11 cellular contexts compared by ENCODE assay signal in the genomic region with DNA sequence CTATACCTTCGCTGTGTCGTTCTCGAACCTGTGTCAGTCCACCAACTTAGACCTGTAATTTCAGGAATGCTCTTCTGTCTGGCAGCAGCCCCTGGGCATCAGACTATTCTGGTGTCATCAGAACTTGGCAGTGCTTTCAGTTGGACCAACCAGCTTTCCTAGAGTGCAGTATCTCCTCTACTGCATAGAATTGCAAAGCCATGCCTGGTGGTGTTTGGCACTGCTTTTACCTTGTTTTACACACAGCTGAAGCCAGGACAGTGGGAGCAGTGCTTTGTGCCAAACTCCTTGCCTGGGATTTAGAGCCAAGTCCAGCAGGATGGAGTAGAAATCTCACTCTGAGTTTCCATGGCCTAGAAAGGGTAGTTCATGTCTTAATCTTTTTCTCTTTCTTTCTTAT. TPM values are rescaled to one million over a fixed set of nuclear protein-coding genes. Genes with fewer than 3 reads are reported as not detected.
A peak's percentile ranks its signal among the peaks of the same experiment; 100 is the strongest.
DNase-seq lines count a peak whose midpoint lies in the region; ATAC-seq and TF ChIP-seq lines count a peak whose summit lies in the region.
"Had no signal": no experiment of that assay in that cellular context is flagged by ENCODE, and none has a peak within 500 bp of the region (broad histone marks: within the 10 kb centered on the region; RNA-seq: fewer than 3 reads in every experiment).

No MANE protein-coding gene starts in this region.

- H3K4me3 ChIP-seq in Caco-2 (ENCODE audit: low read depth, low read length): peak overlapping the region; percentile 61
- H3K4me3 ChIP-seq in adipocyte (ENCODE audit: low read length): peak overlapping the region; percentile 89
- H3K4me3 ChIP-seq in left ventricle myocardium inferior: peak overlapping the region; percentile 73

- H3K27me3 ChIP-seq in Caco-2 (replicated peaks; ENCODE audit: control insufficient read depth, insufficient read depth, low read length): no peaks in the 10 kb centered on the region
- H3K27me3 ChIP-seq in adipocyte (replicated peaks; ENCODE audit: control insufficient read depth, insufficient read depth, low read length): peaks cover 3% of the 10 kb centered on the region
- H3K27me3 ChIP-seq in left ventricle myocardium inferior (ENCODE audit: low read depth): no peaks in the 10 kb centered on the region
- H3K27me3 ChIP-seq: gastroesophageal sphincter had no signal

- BruUV-seq in Caco-2 (replicated peaks; lab: Mats Ljungman, UMichigan): no TSS peak

- no peak for ATAC-seq in GM19023 (IDR thresholded peaks at IDR 0.05; ENCODE audit: unreplicated experiment)
- no peak for ATAC-seq in HG03159 (IDR thresholded peaks at IDR 0.05; ENCODE audit: unreplicated experiment)
- ATAC-seq: gastroesophageal sphincter had no signal

- TF ChIP-seq CTCF in Caco-2 (IDR thresholded peaks at IDR 0.05; ENCODE audit: insufficient read depth in 1 of 2, low read depth in 1 of 2, low read length in 1 of 2, severe bottlenecking in 1 of 2, unreplicated experiment in 1 of 2) (no peak), left ventricle myocardium inferior (IDR thresholded peaks at IDR 0.05; ENCODE audit: borderline replicate concordance) (no peak), progenitor cell of endocrine pancreas (IDR thresholded peaks at IDR 0.05; ENCODE audit: unreplicated experiment) (no peak)

- H3K4me3 Mint-ChIP-seq in Caco-2 (ENCODE audit: unreplicated experiment): no peak overlapping the region
- peak overlapping the region; percentile 85 for H3K4me3 Mint-ChIP-seq in progenitor cell of endocrine pancreas (ENCODE audit: low read depth)

- H3K36me3 ChIP-seq in Caco-2 (ENCODE audit: control insufficient read depth, insufficient read depth, low read length): no peaks in the 10 kb centered on the region
- no peaks in the 10 kb centered on the region for H3K36me3 ChIP-seq in adipocyte (ENCODE audit: control insufficient read depth, insufficient read depth, low read length, severe bottlenecking)
- no peaks in the 10 kb centered on the region for H3K36me3 ChIP-seq in left ventricle myocardium inferior
- H3K36me3 ChIP-seq: gastroesophageal sphincter had no signal

- H3K36me3 Mint-ChIP-seq in Caco-2 (ENCODE audit: insufficient read depth, unreplicated experiment) (no peaks in the 10 kb centered on the region), progenitor cell of endocrine pancreas (ENCODE audit: insufficient read depth) (no peaks in the 10 kb centered on the region)

- H3K9ac ChIP-seq in adipocyte (ENCODE audit: low read length): peak overlapping the region; percentile 85

- H3K9me3 ChIP-seq in Caco-2: no peaks in the 10 kb centered on the region; the same call in 1 of the 2 replicates
- H3K9me3 ChIP-seq in adipocyte (ENCODE audit: control insufficient read depth, low read length): no peaks in the 10 kb centered on the region
- H3K9me3 ChIP-seq in left ventricle myocardium inferior (replicated peaks): no peaks in the 10 kb centered on the region
- H3K9me3 ChIP-seq: gastroesophageal sphincter had no signal

- POLR2A ChIA-PET in Caco-2 (lab: Charles Lee): interaction anchor here (0.6 kb wide), 1 partner anchor 93 kb away, joined by 4 read pairs; no protein-coding TSS in a partner anchor

- H3K9me3 Mint-ChIP-seq in Caco-2 (ENCODE audit: unreplicated experiment): no peaks in the 10 kb centered on the region
- no peaks in the 10 kb centered on the region for H3K9me3 Mint-ChIP-seq in progenitor cell of endocrine pancreas (ENCODE audit: low read depth)

- no peak overlapping the region for H3K27ac Mint-ChIP-seq in Caco-2 (ENCODE audit: unreplicated experiment)
- no peak overlapping the region for H3K27ac Mint-ChIP-seq in progenitor cell of endocrine pancreas

- peaks cover 8% of the 10 kb centered on the region for H3K4me1 Mint-ChIP-seq in Caco-2 (ENCODE audit: low read depth, unreplicated experiment)
- H3K4me1 Mint-ChIP-seq in progenitor cell of endocrine pancreas (ENCODE audit: low read depth): peaks cover 11% of the 10 kb centered on the region

- H3K27me3 Mint-ChIP-seq in Caco-2 (ENCODE audit: insufficient read depth, unreplicated experiment) (no peaks in the 10 kb centered on the region), progenitor cell of endocrine pancreas (peaks cover 24% of the 10 kb centered on the region)

- no peak for DNase-seq in Caco-2
- DNase-seq in adipocyte (ENCODE audit: low read depth): peak; percentile 13
- DNase-seq in left ventricle myocardium inferior: peak; percentile 31
- no peak for DNase-seq in progenitor cell of endocrine pancreas (ENCODE audit: low spot score, unreplicated experiment)
- no peak for DNase-seq in NCI-H1694 treated with DMSO at 0.1 percent for 48 hours (lab: John Stamatoyannopoulos, UW)
- DNase-seq in DMS153 (lab: John Stamatoyannopoulos, UW): no peak
- DNase-seq: NCI-H524 treated with DMSO at 0.1 percent for 48 hours had no signal

- no peak overlapping the region for H3K27ac ChIP-seq in left ventricle myocardium inferior (replicated peaks)

- CTCF ChIA-PET in Caco-2 (lab: Charles Lee): interaction anchor here (4.3 kb wide), 1 partner anchor 79 kb away, joined by 65 read pairs; a partner anchor contains a TSS

- peaks cover 15% of the 10 kb centered on the region for H3K4me1 ChIP-seq in Caco-2
- H3K4me1 ChIP-seq in adipocyte (ENCODE audit: control insufficient read depth, insufficient read depth, low read length): peaks cover 22% of the 10 kb centered on the region
- peaks cover 44% of the 10 kb centered on the region for H3K4me1 ChIP-seq in left ventricle myocardium inferior

- intact Hi-C loops in Caco-2 (cut with micrococcal nuclease; ENCODE audit: unreplicated experiment) (loop anchor here (5.0 kb wide), 1 partner anchor 397 kb away; no protein-coding TSS in a partner anchor), left ventricle myocardium inferior (cut with micrococcal nuclease) (loop anchor here (2.0 kb wide), 1 partner anchor 75 kb away; no protein-coding TSS in a partner anchor)

RNA-seq across cellular contexts. Expression of a gene that starts 1.5 kb away (rescaled TPM):
- total RNA-seq in Caco-2 (2022): 9.7 and 13.4 TPM in 2 replicates
- total RNA-seq in left ventricle myocardium inferior: 3.2 TPM
- 1.0 and 6.3 TPM in 2 replicates for total RNA-seq in progenitor cell of endocrine pancreas

RNA-seq across cellular contexts. Expression of a gene that starts 57.6 kb away (rescaled TPM):
- total RNA-seq in Caco-2 (2022): 1.5 and 1.7 TPM in 2 replicates
- total RNA-seq in left ventricle myocardium inferior: 0.93 TPM
- 0.55 TPM in 1 of 2 replicates, not detected in the other for total RNA-seq in progenitor cell of endocrine pancreas
- total RNA-seq: HT1080 had no signal

Comparison
In these comparisons a context has a peak if more than half of its experiments do, and no peak if none do; other contexts are left out.
1. DNase-seq: peak in adipocyte (single experiment) and left ventricle myocardium inferior (single experiment); none in Caco-2 (0 of 2), progenitor cell of endocrine pancreas (single experiment), NCI-H1694 treated with DMSO at 0.1 percent for 48 hours (single experiment) and DMS153 (single experiment).
2. Peak in every context shown above with its lines, with median percentiles within 50 percentile points of each other: H3K4me3 ChIP-seq.